ENCODE assay signal across 9 cellular contexts in the genomic region with DNA sequence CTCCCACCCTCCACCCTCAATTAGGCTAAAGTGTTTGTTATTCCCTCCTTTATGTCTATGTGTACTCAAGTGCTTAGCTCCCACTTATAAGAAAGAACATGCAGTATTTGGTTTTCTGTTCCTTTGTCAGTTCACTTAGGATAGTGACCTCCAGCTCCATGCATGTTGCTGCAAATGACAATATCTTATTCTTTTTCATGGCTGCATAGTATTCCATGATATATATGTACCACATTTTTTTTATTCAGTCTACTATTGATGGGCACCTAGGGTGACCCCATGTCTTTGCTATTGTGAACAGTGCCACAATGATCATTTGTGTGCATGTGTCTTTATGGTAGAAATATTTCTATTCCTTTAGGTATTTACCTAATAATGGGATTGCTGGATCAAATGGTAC.
"Had no signal": no experiment of that assay in that cellular context is flagged by ENCODE, and none has a peak within 500 bp of the region (broad histone marks: within the 10 kb centered on the region; RNA-seq: fewer than 3 reads in every experiment).

No MANE protein-coding gene starts in this region.

- H3K27ac ChIP-seq: GM23248, HL-60 had no signal

- H2AFZ ChIP-seq: GM23248 had no signal

- H3K9me3 Mint-ChIP-seq: IgD-negative memory B cell had no signal

- H3K9ac ChIP-seq: GM23248 had no signal

- H3K27ac Mint-ChIP-seq: H9, HFFc6 had no signal

- H3K4me3 ChIP-seq: GM23248 had no signal

- DNase-seq: GM23248, GOT3, H9, HCEC 1CT, HFFc6 had no signal

- ATAC-seq: HepG2 had no signal

- H3K4me3 Mint-ChIP-seq: H9, HFFc6 had no signal

- FAIRE-seq: H54, HepG2 had no signal
